In the genomic region with DNA sequence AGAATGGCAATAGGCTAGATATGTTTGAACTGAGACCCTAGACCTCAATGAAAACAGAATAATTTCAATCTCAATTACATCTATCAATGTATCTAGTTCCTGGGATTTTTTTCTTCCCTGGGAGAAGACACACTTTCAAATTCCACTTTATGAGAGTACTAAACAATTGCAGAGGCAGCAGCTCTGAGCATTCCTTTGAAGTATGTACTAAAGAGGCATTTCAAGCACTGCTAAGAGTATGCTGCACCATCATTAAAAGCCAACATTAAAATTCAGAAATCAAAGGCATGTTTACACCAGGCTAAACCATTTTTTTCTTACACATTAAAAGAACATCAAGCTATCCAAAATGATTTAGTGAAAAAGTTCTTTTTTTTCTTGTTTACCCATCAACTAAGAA, we compare ENCODE assay signal across 30 cellular contexts.
"Had no signal": no experiment of that assay in that cellular context is flagged by ENCODE, and none has a peak within 500 bp of the region (broad histone marks: within the 10 kb centered on the region; RNA-seq: fewer than 3 reads in every experiment).

No MANE protein-coding gene starts in this region.

- H3K4me3 ChIP-seq: left ventricle myocardium inferior, lung, mucosa of descending colon, pancreas, prostate gland, skin epidermis, stomach, testis, thyroid gland, transverse colon, upper lobe of left lung had no signal

- H3K27me3 ChIP-seq: pancreas, stomach, testis, thyroid gland, transverse colon, upper lobe of left lung had no signal

- FAIRE-seq: islet of Langerhans, kidney, pancreas, urothelium cell line had no signal

- H3K9me3 ChIP-seq: left ventricle myocardium inferior, mucosa of descending colon, pancreas, prostate gland, stomach, testis, thyroid gland, transverse colon, upper lobe of left lung had no signal

- ATAC-seq: left colon; mucosa of descending colon; naive thymus-derived CD8-positive, alpha-beta T cell; pancreas; right cardiac atrium; sciatic nerve; stimulated activated naive B cell treated with anti-CD40 and anti-IgM and Interleukin-4, amounts not matched to agents 10 μg/mL and 1 μg/mL and 100 μg/mL, for 72 hours; stimulated activated naive CD8-positive, alpha-beta T cell treated with anti-CD3 and anti-CD28 coated beads, Interleukin-15, Interleukin-2, amounts not matched to agents 100 U/mL and 50 U/mL, for 24 hours had no signal

- H3K27ac ChIP-seq: left ventricle myocardium inferior, pancreas, prostate gland, skin epidermis, stomach, testis, thyroid gland, transverse colon, upper lobe of left lung had no signal

- H3K36me3 ChIP-seq: left ventricle myocardium inferior, pancreas, prostate gland, stomach, thyroid gland, transverse colon, upper lobe of left lung had no signal

- H3K4me1 ChIP-seq: left ventricle myocardium inferior, pancreas, prostate gland, stomach, testis, transverse colon, upper lobe of left lung had no signal

- DNase-seq: hypothalamus; immature natural killer cell; kidney; left colon; left ventricle myocardium inferior; midbrain; mucosa of descending colon; naive thymus-derived CD8-positive, alpha-beta T cell; nucleus accumbens; pancreas; posterior cingulate gyrus; retina; right cardiac atrium; stimulated activated CD4-positive, alpha-beta T cell treated with anti-CD3 and anti-CD28 coated beads, Interleukin-12 subunit alpha, Interleukin-12 subunit beta, amount 100 ng/mL, for 4 hours; stimulated activated CD4-positive, alpha-beta T cell treated with anti-CD3 and anti-CD28 coated beads, Interleukin-15, amount 100 ng/mL, for 24 hours; stimulated activated CD4-positive, alpha-beta T cell treated with anti-CD3 and anti-CD28 coated beads, Interleukin-2, amount 100 ng/mL, for 24 hours; stimulated activated CD4-positive, alpha-beta T cell treated with anti-CD3 and anti-CD28 coated beads, Interleukin-4, amount 100 ng/mL, for 1 hour; stimulated activated naive B cell treated with anti-CD40 and anti-IgM and Interleukin-4, amounts not matched to agents 10 μg/mL and 1 μg/mL and 100 μg/mL, for 72 hours; stimulated activated naive CD8-positive, alpha-beta T cell treated with anti-CD3 and anti-CD28 coated beads, Interleukin-15, Interleukin-2, amounts not matched to agents 100 U/mL and 50 U/mL, for 24 hours; stomach; testis; thyroid gland; transverse colon; upper lobe of left lung had no signal
